In genomic region chr6:106360410-106360988, GRCh38 we compare ENCODE assay signal across 8 cellular contexts. TPM values are rescaled to one million over a fixed set of nuclear protein-coding genes. Genes with fewer than 3 reads are reported as not detected.
DNase-seq lines count a peak whose midpoint lies in the region; ATAC-seq lines count a peak whose summit lies in the region.

TSS of gene CRYBG1 (plus strand) at chr6:106360717. CDS start at chr6:106360909, 192 bp downstream.

- no peak within 1 kb of the TSS for H3K27ac Mint-ChIP-seq in activated naive CD8-positive, alpha-beta T cell treated with anti-CD3 and anti-CD28 coated beads for 36 hours

- no peaks in the 10 kb centered on the region for H3K36me3 Mint-ChIP-seq in activated naive CD8-positive, alpha-beta T cell treated with anti-CD3 and anti-CD28 coated beads for 36 hours

- DNase-seq in Ammon's horn (ENCODE audit: low spot score) (peak; percentile 43), SW 1271 (lab: John Stamatoyannopoulos, UW) (peak; percentile 4 to 21), left cardiac atrium (peak; percentile 33), pulmonary artery endothelial cell (ENCODE audit: low read depth, low spot score) (no peak)
- no peak for DNase-seq in Jurkat, Clone E6-1 (ENCODE audit: low read depth, low spot score)
- peak; percentile 76 for DNase-seq in activated naive CD8-positive, alpha-beta T cell treated with anti-CD3 and anti-CD28 coated beads for 36 hours

- peaks cover 63% of the 10 kb centered on the region for H3K27me3 Mint-ChIP-seq in activated naive CD8-positive, alpha-beta T cell treated with anti-CD3 and anti-CD28 coated beads for 36 hours

- peaks cover 9% of the 10 kb centered on the region for H3K4me1 Mint-ChIP-seq in activated naive CD8-positive, alpha-beta T cell treated with anti-CD3 and anti-CD28 coated beads for 36 hours

- peak within 1 kb of the TSS; percentile 77 for H3K4me3 Mint-ChIP-seq in activated naive CD8-positive, alpha-beta T cell treated with anti-CD3 and anti-CD28 coated beads for 36 hours

- peak within 1 kb of the TSS; percentile 9; the same call in 1 of the 2 replicates for H3K4me3 ChIP-seq in Jurkat, Clone E6-1 (ENCODE audit: low read length)

- H3K9me3 Mint-ChIP-seq in activated naive CD8-positive, alpha-beta T cell treated with anti-CD3 and anti-CD28 coated beads for 36 hours, result no peaks in the 10 kb centered on the region

- peak; percentile 84 for ATAC-seq in GM19395 (IDR thresholded peaks at IDR 0.05; ENCODE audit: unreplicated experiment)
- ATAC-seq in left cardiac atrium, result peak; percentile 67 to 84
- no peak for ATAC-seq in GM21367 (IDR thresholded peaks at IDR 0.05; ENCODE audit: unreplicated experiment)

- intact Hi-C loops in left cardiac atrium (cut with DNase I), result no loop called here

RNA-seq across cellular contexts. Expression of gene CRYBG1, which starts in this region (rescaled TPM):
- 79.3 TPM for polyA plus RNA-seq in Jurkat, Clone E6-1 (2012; ENCODE audit: insufficient read depth, insufficient read length)
- 10 to 100 TPM; 20.3 to 20.4 TPM for total RNA-seq in activated naive CD8-positive, alpha-beta T cell treated with anti-CD3 and anti-CD28 coated beads for 36 hours
- total RNA-seq in left cardiac atrium (1 to 10 TPM; 3.5 to 5.6 TPM), pulmonary artery endothelial cell (19.8 and 26.8 TPM in 2 replicates)

Comparison
In these comparisons a context has a peak if more than half of its experiments do, and no peak if none do; other contexts are left out.
1. DNase-seq: peak in Ammon's horn (single experiment), SW 1271 (2 of 2), activated naive CD8-positive, alpha-beta T cell treated with anti-CD3 and anti-CD28 coated beads for 36 hours (single experiment) and left cardiac atrium (single experiment); none in Jurkat, Clone E6-1 (single experiment) and pulmonary artery endothelial cell (single experiment).